ENCODE assay signal across 12 cellular contexts in the genomic region with DNA sequence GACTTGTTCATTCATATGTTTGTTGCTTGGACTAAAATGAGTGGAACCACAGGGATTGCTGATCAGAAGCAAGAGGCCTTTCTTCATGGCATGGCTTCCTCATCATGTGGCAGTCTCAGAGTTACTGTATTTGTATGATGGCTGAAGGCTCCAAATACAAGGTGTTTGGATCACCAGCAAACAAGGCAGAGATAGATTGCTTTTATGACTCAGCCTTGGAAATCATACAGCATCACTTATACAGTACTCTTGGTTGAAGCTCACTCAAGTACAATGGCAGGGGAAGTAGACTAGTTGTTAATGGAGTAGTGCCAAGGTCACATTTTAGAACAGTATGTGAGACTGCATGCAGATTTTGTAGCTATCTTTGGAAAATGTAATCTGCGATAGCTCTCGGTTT. TPM values are rescaled to one million over a fixed set of nuclear protein-coding genes. Genes with fewer than 3 reads are reported as not detected.
DNase-seq lines count a peak whose midpoint lies in the region; ATAC-seq and TF ChIP-seq lines count a peak whose summit lies in the region.
"Had no signal": no experiment of that assay in that cellular context is flagged by ENCODE, and none has a peak within 500 bp of the region (broad histone marks: within the 10 kb centered on the region; RNA-seq: fewer than 3 reads in every experiment).

No MANE protein-coding gene starts in this region.

- H3K27ac Mint-ChIP-seq in activated CD8-positive, alpha-beta T cell treated with anti-CD3 and anti-CD28 coated beads, Interleukin-2, amount 10 ng/mL, durations not matched to agents 7 days and 5 days = peak overlapping the region; percentile 2

- peaks cover 0 to 16% of the 10 kb centered on the region in 2 donors for H3K36me3 ChIP-seq in vagina

- POLR2A ChIA-PET in activated CD8-positive, alpha-beta T cell treated with anti-CD3 and anti-CD28 coated beads, Interleukin-2, amount 10 ng/mL, durations not matched to agents 7 days and 5 days (lab: Charles Lee) = no interaction called here

- no peak overlapping the region for H3K4me3 ChIP-seq in vagina

- H3K27me3 ChIP-seq in vagina = no peaks in the 10 kb centered on the region

- no peak overlapping the region for H3K27ac ChIP-seq in vagina
- H3K27ac ChIP-seq: KMS-11 had no signal

- CTCF ChIA-PET in activated CD8-positive, alpha-beta T cell treated with anti-CD3 and anti-CD28 coated beads, Interleukin-2, amount 10 ng/mL, durations not matched to agents 7 days and 5 days (lab: Charles Lee) = interaction anchor here (0.6 to 0.8 kb wide), 2 partner anchors 30 to 71 kb away, joined by 3 read pairs; no protein-coding TSS in a partner anchor

- no peak overlapping the region for H3K4me3 Mint-ChIP-seq in activated CD8-positive, alpha-beta T cell treated with anti-CD3 and anti-CD28 coated beads, Interleukin-2, amount 10 ng/mL, durations not matched to agents 7 days and 5 days
- H3K4me3 Mint-ChIP-seq: neural crest cell had no signal

- peaks cover 50% of the 10 kb centered on the region for H3K36me3 Mint-ChIP-seq in activated CD8-positive, alpha-beta T cell treated with anti-CD3 and anti-CD28 coated beads, Interleukin-2, amount 10 ng/mL, durations not matched to agents 7 days and 5 days (ENCODE audit: low read depth)

- TF ChIP-seq CTCF in vagina (IDR thresholded peaks at IDR 0.05) = no peak

- H3K27me3 Mint-ChIP-seq in activated CD8-positive, alpha-beta T cell treated with anti-CD3 and anti-CD28 coated beads, Interleukin-2, amount 10 ng/mL, durations not matched to agents 7 days and 5 days (ENCODE audit: low read depth) = no peaks in the 10 kb centered on the region

- no peak for TF ChIP-seq POLR2A in vagina (IDR thresholded peaks at IDR 0.05)

- intact Hi-C loops in vagina (cut with DNase I) = no loop called here

- DNase-seq in A172 (ENCODE audit: low spot score) = peak; percentile 71
- DNase-seq in activated CD8-positive, alpha-beta T cell treated with anti-CD3 and anti-CD28 coated beads, Interleukin-2, amount 10 ng/mL, durations not matched to agents 7 days and 5 days = no peak
- DNase-seq in hepatic stellate cell (ENCODE audit: low spot score) = peak; percentile 17
- no peak for DNase-seq in glomerular visceral epithelial cell (ENCODE audit: extremely low spot score)
- no peak for DNase-seq in vagina (ENCODE audit: extremely low spot score in 2 of 2)
- DNase-seq: stimulated activated CD8-positive, alpha-beta memory T cell treated with anti-CD3 and anti-CD28 coated beads, Interleukin-4, amount 100 ng/mL, for 48 hours; T-helper 9 cell had no signal

- no peaks in the 10 kb centered on the region for H3K9me3 ChIP-seq in vagina

- H3K4me1 Mint-ChIP-seq in activated CD8-positive, alpha-beta T cell treated with anti-CD3 and anti-CD28 coated beads, Interleukin-2, amount 10 ng/mL, durations not matched to agents 7 days and 5 days (ENCODE audit: low read depth) = peaks cover 39% of the 10 kb centered on the region

- ATAC-seq in GM18907 (IDR thresholded peaks at IDR 0.05; ENCODE audit: unreplicated experiment) (peak; percentile 21), GM21360 (IDR thresholded peaks at IDR 0.05; ENCODE audit: unreplicated experiment) (no peak), HG03280 (IDR thresholded peaks at IDR 0.05; ENCODE audit: unreplicated experiment) (no peak)
- ATAC-seq in activated CD8-positive, alpha-beta T cell treated with anti-CD3 and anti-CD28 coated beads, Interleukin-2, amount 10 ng/mL, durations not matched to agents 7 days and 5 days = no peak

- no peaks in the 10 kb centered on the region for H3K9me3 Mint-ChIP-seq in activated CD8-positive, alpha-beta T cell treated with anti-CD3 and anti-CD28 coated beads, Interleukin-2, amount 10 ng/mL, durations not matched to agents 7 days and 5 days (ENCODE audit: insufficient read depth)
- H3K9me3 Mint-ChIP-seq: neural crest cell had no signal

- peaks cover 61% of the 10 kb centered on the region for H3K4me1 ChIP-seq in vagina

RNA-seq across cellular contexts. Expression of gene CAPRIN1, which starts 16.6 kb away (rescaled TPM):
- total RNA-seq in A172 (2014; rRNA removed; shearing (Covaris generic)) = 232 and 292 TPM in 2 replicates
- 100 to 1,000 TPM; 219 to 235 TPM for total RNA-seq in activated CD8-positive, alpha-beta T cell treated with anti-CD3 and anti-CD28 coated beads, Interleukin-2, amount 10 ng/mL, durations not matched to agents 7 days and 5 days
- 123 TPM for total RNA-seq in vagina

RNA-seq across cellular contexts. Expression of gene NAT10, which starts 37.3 kb away (rescaled TPM):
- total RNA-seq in A172 (2014; rRNA removed; shearing (Covaris generic)) = 32.6 and 34.3 TPM in 2 replicates
- total RNA-seq in activated CD8-positive, alpha-beta T cell treated with anti-CD3 and anti-CD28 coated beads, Interleukin-2, amount 10 ng/mL, durations not matched to agents 7 days and 5 days = 10 to 100 TPM; 76.9 to 78.7 TPM
- 24.8 TPM for total RNA-seq in vagina

Comparison
In these comparisons a context has a peak if more than half of its experiments do, and no peak if none do; other contexts are left out.
1. DNase-seq: peak in A172 (single experiment) and hepatic stellate cell (single experiment); none in activated CD8-positive, alpha-beta T cell treated with anti-CD3 and anti-CD28 coated beads, Interleukin-2, amount 10 ng/mL, durations not matched to agents 7 days and 5 days (single experiment), glomerular visceral epithelial cell (single experiment) and vagina (0 of 2).